ENCODE assay signal across 8 cellular contexts in genomic region chr1:6625579-6626149, GRCh38.
A peak's percentile ranks its signal among the peaks of the same experiment; 100 is the strongest.
DNase-seq lines count a peak whose midpoint lies in the region; ATAC-seq and TF ChIP-seq lines count a peak whose summit lies in the region.

No MANE protein-coding gene starts in this region.

- peaks cover 14% of the 10 kb centered on the region for H3F3A ChIP-seq in MM.1S (ENCODE audit: insufficient read depth, low read length)

- peak overlapping the region; percentile 56; the same call in 1 of the 2 replicates for H3K27ac ChIP-seq in MM.1S (ENCODE audit: low read length)
- H3K27ac ChIP-seq in brain microvascular endothelial cell: peak overlapping the region; percentile 36
- H3K27ac ChIP-seq in layer of hippocampus (ENCODE audit: low read depth, low read length): peak overlapping the region; percentile 77
- peak overlapping the region; percentile 89 for H3K27ac ChIP-seq in substantia nigra (ENCODE audit: low read depth, low read length, poor library complexity, severe bottlenecking)

- H3K4me3 ChIP-seq in AG09309 (ENCODE audit: control insufficient read depth, low read depth, low read length) (peak overlapping the region; percentile 67), MM.1S (ENCODE audit: low read length) (peak overlapping the region; percentile 73), brain microvascular endothelial cell (ENCODE audit: low read depth, low read length) (peak overlapping the region; percentile 75)

- peak overlapping the region; percentile 66 for H3K9ac ChIP-seq in MM.1S (ENCODE audit: low read length)

- no peak for DNase-seq in AG09309 (ENCODE audit: low read depth)
- peak; percentile 59 for DNase-seq in MM.1S
- DNase-seq in brain microvascular endothelial cell: peak; percentile 41
- peak in 5 of 49 donors; percentile 33 to 57 (median 36) for DNase-seq in substantia nigra (lab: John Stamatoyannopoulos, UW)
- no peak for DNase-seq in NCI-H2081 (lab: John Stamatoyannopoulos, UW)
- DNase-seq in SIG-M5 treated with dmso at 0.1 percent for 504 hours (lab: John Stamatoyannopoulos, UW; ENCODE audit: unreplicated experiment): no peak

- no peaks in the 10 kb centered on the region for H4K20me1 ChIP-seq in MM.1S (ENCODE audit: insufficient read depth, low read length)

- no peaks in the 10 kb centered on the region for H3K9me3 ChIP-seq in MM.1S (replicated peaks; ENCODE audit: insufficient read depth, low read length)

- peak; percentile 46 for ATAC-seq in GM19395 (IDR thresholded peaks at IDR 0.05; ENCODE audit: unreplicated experiment)

- no peaks in the 10 kb centered on the region for H3K9me2 ChIP-seq in MM.1S (replicated peaks; ENCODE audit: insufficient read depth, low read length)

- TF ChIP-seq CTCF in AG09309 (IDR thresholded peaks at IDR 0.05; ENCODE audit: control insufficient read depth, insufficient read depth, low read depth, low read length, missing control alignments): no peak
- TF ChIP-seq CTCF in MM.1S (IDR thresholded peaks at IDR 0.05; ENCODE audit: low read length): no peak
- peak; percentile 17 for TF ChIP-seq CTCF in brain microvascular endothelial cell (IDR thresholded peaks at IDR 0.05; ENCODE audit: low read depth, low read length, missing control alignments)

- H3K27me3 ChIP-seq in MM.1S (replicated peaks; ENCODE audit: insufficient read depth, low read length) (no peaks in the 10 kb centered on the region), brain microvascular endothelial cell (replicated peaks) (no peaks in the 10 kb centered on the region), layer of hippocampus (ENCODE audit: control insufficient read depth, insufficient read depth, low read length) (no peaks in the 10 kb centered on the region)

- H2AFZ ChIP-seq in MM.1S (ENCODE audit: low read length): peak overlapping the region; percentile 55

- peak overlapping the region; percentile 74 for H3K4me2 ChIP-seq in MM.1S (ENCODE audit: low read depth, low read length)

- in situ Hi-C loops in brain microvascular endothelial cell (cut with HindIII; ENCODE audit: low pct_ligation_motif_present, low sequenced_read_pairs): no loop called here

- H3K4me1 ChIP-seq in MM.1S (ENCODE audit: low read length): peaks cover 12% of the 10 kb centered on the region; the same call in 1 of the 2 replicates

- H3K79me2 ChIP-seq in MM.1S (ENCODE audit: low read length): peaks cover 57% of the 10 kb centered on the region

- no peaks in the 10 kb centered on the region; the same call in 1 of the 2 replicates for H3K36me3 ChIP-seq in MM.1S (replicated peaks; ENCODE audit: insufficient read depth, low read length)
- H3K36me3 ChIP-seq in brain microvascular endothelial cell (replicated peaks): peaks cover 33% of the 10 kb centered on the region

Comparison
In these comparisons a context has a peak if more than half of its experiments do, and no peak if none do; other contexts are left out.
1. DNase-seq: peak in MM.1S (single experiment) and brain microvascular endothelial cell (single experiment); none in AG09309 (single experiment), NCI-H2081 (0 of 2) and SIG-M5 treated with dmso at 0.1 percent for 504 hours (single experiment).
2. H3K27ac ChIP-seq: peak in every context shown above with its lines; median percentile 89 in substantia nigra; 77 in layer of hippocampus; 56 in MM.1S; 36 in brain microvascular endothelial cell.
3. Peak in every context shown above with its lines, with median percentiles within 50 percentile points of each other: H3K4me3 ChIP-seq.